In the genomic region with DNA sequence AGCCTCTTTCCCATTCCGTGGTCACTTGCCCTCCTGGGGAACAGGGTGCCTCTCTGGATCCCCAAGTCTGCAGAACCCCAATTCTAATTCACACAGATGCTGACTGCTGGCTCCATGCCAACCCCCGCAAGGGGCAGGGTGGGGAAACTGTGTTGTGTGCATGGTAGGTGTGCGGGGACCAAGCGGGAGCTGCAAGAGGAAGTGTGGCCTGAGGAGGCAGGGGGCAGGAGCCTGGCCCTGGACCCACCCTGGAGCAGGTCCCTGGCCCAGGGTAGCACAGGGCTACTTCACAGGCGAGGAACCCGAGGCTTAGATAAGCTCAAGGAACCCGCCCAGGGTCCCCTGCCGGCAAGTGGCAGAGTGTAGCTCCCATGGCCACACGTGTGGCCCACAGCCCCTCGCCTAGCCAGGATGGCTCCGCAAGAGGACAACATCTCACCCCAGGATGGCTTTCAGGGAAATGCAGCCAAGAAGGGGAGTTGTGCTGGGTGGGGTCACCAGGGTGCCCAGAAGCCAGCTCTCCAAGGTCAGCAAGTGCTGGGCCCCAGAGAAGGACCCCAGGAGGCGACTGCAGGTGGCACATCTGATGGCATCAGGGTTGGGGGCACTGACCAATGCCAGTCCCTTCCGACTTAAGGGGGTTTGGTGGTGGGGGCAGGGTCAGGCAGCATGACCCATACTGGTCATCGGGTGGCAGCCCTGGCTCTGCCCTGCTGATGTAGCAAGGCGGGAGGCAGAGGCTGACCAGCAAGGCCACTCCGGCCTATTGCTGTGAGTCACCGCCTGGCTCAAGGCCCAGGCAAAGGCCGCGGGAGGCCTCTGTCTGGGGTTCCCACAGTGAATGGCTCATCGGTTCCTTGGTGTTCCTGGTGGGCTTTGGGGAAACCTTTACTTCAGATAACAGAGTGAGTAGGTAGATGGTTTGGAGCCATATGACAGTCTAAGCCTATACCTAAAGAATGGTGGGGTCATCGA, we compare ENCODE assay signal across 1 cellular context.
TF ChIP-seq lines count a peak whose summit lies in the region.

No MANE protein-coding gene starts in this region.

TF ChIP-seq in HCT116, 20 proteins besides CTCF, POLR2A, EP300 and RAD21 (continued from another document):
- TF ChIP-seq EZH2 (IDR thresholded peaks at IDR 0.05) (no peak), JUND (IDR thresholded peaks at IDR 0.05) (peak; percentile 86), FOSL1 (IDR thresholded peaks at IDR 0.05; ENCODE audit: low read depth) (peak; percentile 90), MAX (IDR thresholded peaks at IDR 0.05) (peak; percentile 51; the same call in 1 of the 2 replicates)
